20 cellular contexts compared by ENCODE assay signal in genomic region chr10:26494018-26494417, GRCh38. TPM values are rescaled to one million over a fixed set of nuclear protein-coding genes. Genes with fewer than 3 reads are reported as not detected.
DNase-seq lines count a peak whose midpoint lies in the region; ATAC-seq and TF ChIP-seq lines count a peak whose summit lies in the region.
"Had no signal": no experiment of that assay in that cellular context is flagged by ENCODE, and none has a peak within 500 bp of the region (broad histone marks: within the 10 kb centered on the region; RNA-seq: fewer than 3 reads in every experiment).

No MANE protein-coding gene starts in this region.

- no peak for TF ChIP-seq EP300 in tibial nerve (IDR thresholded peaks at IDR 0.05)

- peaks cover 26% of the 10 kb centered on the region for H3K36me3 ChIP-seq in CD8-positive, alpha-beta T cell (ENCODE audit: insufficient read depth, low read length)
- no peaks in the 10 kb centered on the region for H3K36me3 ChIP-seq in tibial nerve
- H3K36me3 ChIP-seq: BE2C, SJCRH30 had no signal

- H3K27ac ChIP-seq in CD8-positive, alpha-beta T cell (ENCODE audit: low read depth, low read length) = no peak overlapping the region
- H3K27ac ChIP-seq in tibial nerve = no peak overlapping the region
- H3K27ac ChIP-seq: SJCRH30 had no signal

- POLR2A ChIA-PET in CD8-positive, alpha-beta T cell (lab: Charles Lee) = interaction anchor here (0.6 to 1.0 kb wide), 2 partner anchors 10 to 149 kb away, joined by 3 read pairs; no protein-coding TSS in a partner anchor

- peaks cover 5% of the 10 kb centered on the region for H3K4me1 ChIP-seq in CD8-positive, alpha-beta T cell (ENCODE audit: insufficient read depth, low read length)
- H3K4me1 ChIP-seq in tibial nerve = no peaks in the 10 kb centered on the region
- H3K4me1 ChIP-seq: BE2C, SJCRH30 had no signal

- no peak for TF ChIP-seq CTCF in CD8-positive, alpha-beta T cell (IDR thresholded peaks at IDR 0.05)
- no peak for TF ChIP-seq CTCF in tibial nerve (IDR thresholded peaks at IDR 0.05)

- no peaks in the 10 kb centered on the region for H3K27me3 ChIP-seq in CD8-positive, alpha-beta T cell (ENCODE audit: insufficient read depth, low read length)
- H3K27me3 ChIP-seq in tibial nerve = no peaks in the 10 kb centered on the region
- H3K27me3 ChIP-seq: BE2C, SJCRH30 had no signal

- no peak overlapping the region for H3K4me3 ChIP-seq in CD8-positive, alpha-beta T cell (ENCODE audit: low read depth, low read length)
- H3K4me3 ChIP-seq in tibial nerve = no peak overlapping the region
- H3K4me3 ChIP-seq: GM23338, SJCRH30 had no signal

- CTCF ChIA-PET in CD8-positive, alpha-beta T cell (lab: Charles Lee) = no interaction called here

- H3K9me3 Mint-ChIP-seq in CD8-positive, alpha-beta T cell = no peaks in the 10 kb centered on the region
- no peaks in the 10 kb centered on the region for H3K9me3 Mint-ChIP-seq in stimulated activated memory B cell treated with anti-CD40 and anti-IgM and Interleukin-4, amounts not matched to agents 10 μg/mL and 1 μg/mL and 100 μg/mL, for 72 hours
- H3K9me3 Mint-ChIP-seq: CD4-positive, alpha-beta memory T cell had no signal

- no peak for TF ChIP-seq POLR2A in tibial nerve (IDR thresholded peaks at IDR 0.05)

- H3K4me1 Mint-ChIP-seq in CD8-positive, alpha-beta T cell (ENCODE audit: low read depth) = peaks cover 37% of the 10 kb centered on the region
- H3K4me1 Mint-ChIP-seq in stimulated activated memory B cell treated with anti-CD40 and anti-IgM and Interleukin-4, amounts not matched to agents 10 μg/mL and 1 μg/mL and 100 μg/mL, for 72 hours = peaks cover 15% of the 10 kb centered on the region

- H3K27ac Mint-ChIP-seq in CD8-positive, alpha-beta T cell = peak overlapping the region; percentile 41
- H3K27ac Mint-ChIP-seq in stimulated activated memory B cell treated with anti-CD40 and anti-IgM and Interleukin-4, amounts not matched to agents 10 μg/mL and 1 μg/mL and 100 μg/mL, for 72 hours = peak overlapping the region; percentile 51
- H3K27ac Mint-ChIP-seq: GM23338 had no signal

- ATAC-seq in CD8-positive, alpha-beta T cell = no peak
- ATAC-seq in stimulated activated memory B cell treated with anti-CD40 and anti-IgM and Interleukin-4, amounts not matched to agents 10 μg/mL and 1 μg/mL and 100 μg/mL, for 72 hours = peak; percentile 50
- no peak for ATAC-seq in left cardiac atrium
- ATAC-seq: GM23338, HCT116, PC-3 had no signal

- no peaks in the 10 kb centered on the region for H3K9me3 ChIP-seq in CD8-positive, alpha-beta T cell (ENCODE audit: low read length)
- H3K9me3 ChIP-seq in tibial nerve = no peaks in the 10 kb centered on the region
- H3K9me3 ChIP-seq: BE2C, SJCRH30 had no signal

- 80 to 95% methylated on average over 2 of the region's 2 CpGs for WGBS in tibial nerve, 2 donors

- H3K36me3 Mint-ChIP-seq in CD8-positive, alpha-beta T cell = peaks cover 72% of the 10 kb centered on the region
- H3K36me3 Mint-ChIP-seq in stimulated activated memory B cell treated with anti-CD40 and anti-IgM and Interleukin-4, amounts not matched to agents 10 μg/mL and 1 μg/mL and 100 μg/mL, for 72 hours = peaks cover 57% of the 10 kb centered on the region

- H3K4me3 Mint-ChIP-seq in CD8-positive, alpha-beta T cell = no peak overlapping the region
- H3K4me3 Mint-ChIP-seq in stimulated activated memory B cell treated with anti-CD40 and anti-IgM and Interleukin-4, amounts not matched to agents 10 μg/mL and 1 μg/mL and 100 μg/mL, for 72 hours = no peak overlapping the region
- H3K4me3 Mint-ChIP-seq: CD4-positive, alpha-beta memory T cell; GM23338 had no signal

- no peak for DNase-seq in CD8-positive, alpha-beta T cell
- DNase-seq in M059J (ENCODE audit: low read depth) = peak; percentile 52
- DNase-seq in glomerular visceral epithelial cell (ENCODE audit: extremely low spot score) = peak; percentile 50
- no peak for DNase-seq in tibial nerve (ENCODE audit: low spot score in 2 of 2)
- no peak for DNase-seq in left cardiac atrium
- no peak for DNase-seq in dermis blood vessel endothelial cell
- DNase-seq: BE2C; CD4-positive, alpha-beta memory T cell; DND-41; KBM-7; NCI-H1436; NCI-H2029 treated with DMSO at 0.1 percent for 48 hours; NCI-H2171 treated with DMSO at 0.1 percent for 48 hours; NCI-H446 treated with DMSO at 0.1 percent for 48 hours; NCI-H748 treated with DMSO at 0.1 percent for 48 hours; PC-3; SJCRH30 had no signal

- intact Hi-C loops in CD8-positive, alpha-beta T cell (cut with DNase I, micrococcal nuclease) = loop anchor here in 1 of 2 experiments (5.0 kb wide), 1 partner anchor 157 kb away; no protein-coding TSS in a partner anchor
- intact Hi-C loops in left cardiac atrium (cut with DNase I) = no loop called here

- H3K27me3 Mint-ChIP-seq in CD8-positive, alpha-beta T cell (ENCODE audit: low read depth) = no peaks in the 10 kb centered on the region
- H3K27me3 Mint-ChIP-seq in stimulated activated memory B cell treated with anti-CD40 and anti-IgM and Interleukin-4, amounts not matched to agents 10 μg/mL and 1 μg/mL and 100 μg/mL, for 72 hours = no peaks in the 10 kb centered on the region
- H3K27me3 Mint-ChIP-seq: CD4-positive, alpha-beta memory T cell had no signal

RNA-seq across cellular contexts. Expression of gene APBB1IP, which starts 55.9 kb away (rescaled TPM):
- total RNA-seq in CD8-positive, alpha-beta T cell = 10 to 100 TPM; 36.4 to 36.8 TPM
- 0.37 TPM in 1 of 2 replicates, not detected in the other for total RNA-seq in M059J (2014; rRNA removed; shearing (Covaris generic))
- 1 to 10 TPM; 6.1 to 9.3 (median 7.9) TPM for total RNA-seq in tibial nerve
- total RNA-seq in left cardiac atrium = 10 to 100 TPM in 1 of 2 donors, 1 to 10 TPM in 1; 8.1 to 18.4 TPM
- 0.05 and 0.17 TPM in 2 replicates for total RNA-seq in dermis blood vessel endothelial cell
- total RNA-seq: PC-3, SJCRH30 had no signal

Comparison
In these comparisons a context has a peak if more than half of its experiments do, and no peak if none do; other contexts are left out.
1. DNase-seq: peak in M059J (single experiment) and glomerular visceral epithelial cell (single experiment); none in CD8-positive, alpha-beta T cell (0 of 7), tibial nerve (0 of 2), left cardiac atrium (single experiment) and dermis blood vessel endothelial cell (single experiment).